In the genomic region with DNA sequence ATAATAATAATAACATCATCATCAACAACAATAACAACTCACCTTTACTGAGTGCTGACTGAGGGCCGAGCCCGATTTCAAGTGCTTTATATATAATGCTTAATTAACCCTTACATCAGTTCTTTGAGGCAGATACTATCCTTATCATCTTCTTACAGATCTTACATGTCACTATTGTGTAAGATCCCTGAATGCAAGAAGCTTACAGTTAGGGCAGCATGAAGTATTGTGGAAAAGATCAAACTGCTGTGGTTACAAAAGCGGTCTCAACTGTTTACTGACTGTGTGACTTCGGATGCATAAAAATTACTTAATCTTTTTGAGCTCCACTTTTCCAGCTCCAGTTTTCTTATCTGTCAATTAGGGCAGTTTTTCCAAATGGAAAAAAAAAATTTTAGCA, we compare ENCODE assay signal across 9 cellular contexts. TPM values are rescaled to one million over a fixed set of nuclear protein-coding genes. Genes with fewer than 3 reads are reported as not detected.
A peak's percentile ranks its signal among the peaks of the same experiment; 100 is the strongest.
DNase-seq lines count a peak whose midpoint lies in the region; ATAC-seq, FAIRE-seq and TF ChIP-seq lines count a peak whose summit lies in the region.
"Had no signal": no experiment of that assay in that cellular context is flagged by ENCODE, and none has a peak within 500 bp of the region (broad histone marks: within the 10 kb centered on the region; RNA-seq: fewer than 3 reads in every experiment).

No MANE protein-coding gene starts in this region.

- H3K36me3 Mint-ChIP-seq in brain = peaks cover 24% of the 10 kb centered on the region
- H3K36me3 Mint-ChIP-seq in naive thymus-derived CD8-positive, alpha-beta T cell = peaks cover 0 to 10% (median 0%) of the 10 kb centered on the region in 3 donors

- 63% methylated on average over 4 of the region's 4 CpGs for WGBS in A549 (ENCODE audit: missing lambda C conversion rate)

- peaks cover 29% of the 10 kb centered on the region for H3K4me1 ChIP-seq in A549

- FAIRE-seq in A549 (lab: Jason Lieb, UNC) = peak; percentile 73

- H3K4me3 Mint-ChIP-seq in brain = peak overlapping the region; percentile 41 to 71 (median 65)
- H3K4me3 Mint-ChIP-seq in naive thymus-derived CD8-positive, alpha-beta T cell = no peak overlapping the region

- H3K36me3 ChIP-seq in KOPT-K1 (ENCODE audit: insufficient read depth, low read length) = peaks cover 33% of the 10 kb centered on the region

- TF ChIP-seq RAD21 in A549 (conservative IDR thresholded peaks at IDR 0.05 in 1 of 2, IDR thresholded peaks at IDR 0.05 in 1 of 2) = no peak

- POLR2A ChIA-PET in A549 (lab: Yijun Ruan, JAX) = interaction anchor here (6.0 kb wide), 1 partner anchor 21 kb away, joined by 40 read pairs; the partner anchor contains the start of gene RPL27
- POLR2A ChIA-PET in naive thymus-derived CD8-positive, alpha-beta T cell (lab: Charles Lee) = interaction anchor here (0.6 to 3.7 kb wide), 6 partner anchors 8 to 37 kb away, joined by 3 to 12 read pairs (median 3); partner anchors contain the start of genes IFI35 and RPL27

- no peak for ATAC-seq in A549
- ATAC-seq in naive thymus-derived CD8-positive, alpha-beta T cell = peak; percentile 11 to 38

- H3K4me3 ChIP-seq in A549 = no peak overlapping the region

- TF ChIP-seq CTCF in A549 (IDR thresholded peaks at IDR 0.05) = no peak
- TF ChIP-seq CTCF in brain (conservative IDR thresholded peaks at IDR 0.05) = no peak

- H3K27ac ChIP-seq in A549 = no peak overlapping the region; a peak in 1 of 6 replicates
- H3K27ac ChIP-seq in KOPT-K1 (ENCODE audit: low read depth, low read length, poor library complexity, severe bottlenecking) = peak overlapping the region; percentile 70

- DNase-seq in A549 (ENCODE audit: low read depth in 1 of 2, low spot score in 1 of 2) = no peak
- peak in 2 of 10 donors; percentile 20 to 23 for DNase-seq in naive thymus-derived CD8-positive, alpha-beta T cell
- DNase-seq in NCI-H526 treated with DMSO at 0.1 percent for 48 hours (lab: John Stamatoyannopoulos, UW) = no peak
- DNase-seq in ureter (ENCODE audit: low spot score) = no peak
- no peak for DNase-seq in NCI-H2081 (lab: John Stamatoyannopoulos, UW)
- DNase-seq in DMS79 treated with DMSO at 0.1 percent for 48 hours (lab: John Stamatoyannopoulos, UW) = no peak

- H3K4me1 Mint-ChIP-seq in brain = peaks cover 48% of the 10 kb centered on the region
- H3K4me1 Mint-ChIP-seq in naive thymus-derived CD8-positive, alpha-beta T cell = peaks cover 19 to 47% (median 31%) of the 10 kb centered on the region in 4 donors

- CTCF ChIA-PET in A549 (lab: Yijun Ruan, JAX) = interaction anchor here (0.5 to 3.1 kb wide), 4 partner anchors 8 to 164 kb away, joined by 3 to 11 read pairs (median 4); partner anchors contain the start of gene RPL27

- peak overlapping the region in 3 of 5 experiments; percentile 35 to 92 (median 71) for H3K27ac Mint-ChIP-seq in brain
- H3K27ac Mint-ChIP-seq in naive thymus-derived CD8-positive, alpha-beta T cell = peak overlapping the region in 7 of 10 donors; percentile 3 to 84 (median 67)
- H3K27ac Mint-ChIP-seq: activated T-helper 2 cell treated with anti-CD3 and anti-CD28 coated beads, Interferon-gamma antibody, Interleukin-2, Interleukin-4, amounts not matched to agents 10 μg/mL and 5 μg/mL and 100 μg/mL, durations not matched to agents 14 hours and 24 hours and 36 hours had no signal

- TF ChIP-seq EP300 in A549 (IDR thresholded peaks at IDR 0.05) = no peak

- H3K27me3 Mint-ChIP-seq in brain = peaks cover 4% of the 10 kb centered on the region
- H3K27me3 Mint-ChIP-seq in naive thymus-derived CD8-positive, alpha-beta T cell = no peaks in the 10 kb centered on the region

- H3K9me3 ChIP-seq in A549 = no peaks in the 10 kb centered on the region
- H3K9me3 ChIP-seq in KOPT-K1 (ENCODE audit: insufficient read depth, low read length, poor library complexity, severe bottlenecking) = no peaks in the 10 kb centered on the region

- peak overlapping the region; percentile 98 for H3K4me2 ChIP-seq in A549

- peaks cover 0 to 3% (median 0%) of the 10 kb centered on the region in 5 experiments for H3K9me3 Mint-ChIP-seq in brain
- H3K9me3 Mint-ChIP-seq in naive thymus-derived CD8-positive, alpha-beta T cell = no peaks in the 10 kb centered on the region
- H3K9me3 Mint-ChIP-seq: activated T-helper 2 cell treated with anti-CD3 and anti-CD28 coated beads, Interferon-gamma antibody, Interleukin-2, Interleukin-4, amounts not matched to agents 10 μg/mL and 5 μg/mL and 100 μg/mL, durations not matched to agents 14 hours and 24 hours and 36 hours had no signal

- no peak for TF ChIP-seq POLR2A in A549 (IDR thresholded peaks at IDR 0.05; ENCODE audit: low read length)

TF ChIP-seq in A549, 52 proteins besides CTCF, POLR2A, EP300 and RAD21 (continues in another document):
- no peak for TF ChIP-seq ZC3H11A (IDR thresholded peaks at IDR 0.05)
- no peak for TF ChIP-seq EHMT2 (IDR thresholded peaks at IDR 0.05; ENCODE audit: low read depth)
- TF ChIP-seq EHF (CRISPR knock-in tag; IDR thresholded peaks at IDR 0.05) = no peak
- no peak for TF ChIP-seq NPAS2 (CRISPR knock-in tag; IDR thresholded peaks at IDR 0.05; ENCODE audit: borderline replicate concordance)
- TF ChIP-seq FOSB (CRISPR knock-in tag; IDR thresholded peaks at IDR 0.05) = no peak
- no peak for TF ChIP-seq CHD2 (IDR thresholded peaks at IDR 0.05; ENCODE audit: low read length, partially characterized antibody)
- TF ChIP-seq SREBF2 (IDR thresholded peaks at IDR 0.05) = no peak
- TF ChIP-seq RCOR1 (IDR thresholded peaks at IDR 0.05; ENCODE audit: low read depth, low read length) = no peak
- no peak for TF ChIP-seq PHF8 (IDR thresholded peaks at IDR 0.05; ENCODE audit: borderline replicate concordance, low read depth)
- no peak for TF ChIP-seq RNF2 (IDR thresholded peaks at IDR 0.05; ENCODE audit: borderline replicate concordance, low read depth)

RNA-seq across cellular contexts. Expression of gene VAT1, which starts 3.3 kb away (rescaled TPM):
- 167 and 169 TPM in 2 replicates for polyA plus RNA-seq in A549 (2011; rRNA removed)
- polyA plus RNA-seq in A549 (2012; cell fraction: cytosol; rRNA removed) = 104 and 139 TPM in 2 replicates
- 110 and 117 TPM in 2 replicates for polyA plus RNA-seq in A549 (2012; cell fraction: nucleus; rRNA removed)
- 117 to 153 TPM (median 149 TPM) in 3 replicates for polyA plus RNA-seq in A549 (2017; fragmentation: RNase III; extraction: RNeasy Plus Mini Kit Qiagen cat#74134 plus additional on column Dnase treatment)
- 299 and 364 TPM in 2 replicates for polyA minus RNA-seq in A549 (2011; rRNA and poly(A)+ RNA removed)
- 594 TPM for polyA plus RNA-seq in brain (ENCODE audit: insufficient read depth, low read depth, low replicate concordance)
- 10 to 100 TPM; 36.7 to 42.2 TPM for total RNA-seq in naive thymus-derived CD8-positive, alpha-beta T cell
- polyA plus RNA-seq in naive thymus-derived CD8-positive, alpha-beta T cell = 10 to 100 TPM; 24.7 to 33.9 (median 28.2) TPM
- total RNA-seq in ureter = 128 TPM

RNA-seq across cellular contexts. Expression of gene RND2, which starts 6.1 kb away (rescaled TPM):
- polyA plus RNA-seq in A549 (2011; rRNA removed) = 0.19 and 0.33 TPM in 2 replicates
- polyA plus RNA-seq in A549 (2012; cell fraction: cytosol; rRNA removed) = 0.19 and 0.21 TPM in 2 replicates
- polyA plus RNA-seq in A549 (2012; cell fraction: nucleus; rRNA removed) = 0.11 and 0.17 TPM in 2 replicates
- polyA plus RNA-seq in A549 (2017; fragmentation: RNase III; extraction: RNeasy Plus Mini Kit Qiagen cat#74134 plus additional on column Dnase treatment) = 0.14 to 0.37 TPM (median 0.28 TPM) in 3 replicates
- polyA minus RNA-seq in A549 (2011; rRNA and poly(A)+ RNA removed) = 0.44 TPM in 1 of 2 replicates, not detected in the other
- 30.3 TPM for polyA plus RNA-seq in brain (ENCODE audit: insufficient read depth, low read depth, low replicate concordance)
- total RNA-seq in naive thymus-derived CD8-positive, alpha-beta T cell = under 1 TPM in 1 of 2 experiments, not detected in 1; 0.16 TPM
- polyA plus RNA-seq in naive thymus-derived CD8-positive, alpha-beta T cell = under 1 TPM in 2 of 3 donors, not detected in 1; 0.08 to 0.09 TPM
- total RNA-seq in ureter = 3.0 TPM

RNA-seq across cellular contexts. Expression of gene IFI35, which starts 12.3 kb away (rescaled TPM):
- polyA plus RNA-seq in A549 (2011; rRNA removed) (20.2 and 21.3 TPM in 2 replicates), A549 (2017; fragmentation: RNase III; extraction: RNeasy Plus Mini Kit Qiagen cat#74134 plus additional on column Dnase treatment) (10.6 to 12.9 TPM (median 10.8 TPM) in 3 replicates), brain (ENCODE audit: insufficient read depth, low read depth, low replicate concordance) (15.5 TPM)
- polyA plus RNA-seq in A549 (2012; cell fraction: cytosol; rRNA removed) = 15.4 and 17.0 TPM in 2 replicates
- 21.1 and 22.2 TPM in 2 replicates for polyA plus RNA-seq in A549 (2012; cell fraction: nucleus; rRNA removed)
- polyA minus RNA-seq in A549 (2011; rRNA and poly(A)+ RNA removed) = 15.6 and 18.7 TPM in 2 replicates
- total RNA-seq in naive thymus-derived CD8-positive, alpha-beta T cell = 10 to 100 TPM; 35.7 to 39.1 TPM
- 10 to 100 TPM; 44.8 to 49.8 (median 47.2) TPM for polyA plus RNA-seq in naive thymus-derived CD8-positive, alpha-beta T cell
- total RNA-seq in ureter = 30.5 TPM

RNA-seq across cellular contexts. Expression of gene RPL27, which starts 20.7 kb away (rescaled TPM):
- polyA plus RNA-seq in A549 (2011; rRNA removed) = 5,588 and 5,746 TPM in 2 replicates
- 4,727 and 6,200 TPM in 2 replicates for polyA plus RNA-seq in A549 (2012; cell fraction: cytosol; rRNA removed)
- 1,193 and 1,398 TPM in 2 replicates for polyA plus RNA-seq in A549 (2012; cell fraction: nucleus; rRNA removed)
- polyA plus RNA-seq in A549 (2017; fragmentation: RNase III; extraction: RNeasy Plus Mini Kit Qiagen cat#74134 plus additional on column Dnase treatment) = 2,894 to 2,977 TPM (median 2,925 TPM) in 3 replicates
- 2,117 and 2,446 TPM in 2 replicates for polyA minus RNA-seq in A549 (2011; rRNA and poly(A)+ RNA removed)
- polyA plus RNA-seq in brain (ENCODE audit: insufficient read depth, low read depth, low replicate concordance) = 3,023 TPM
- total RNA-seq in naive thymus-derived CD8-positive, alpha-beta T cell = 1,000 to 10,000 TPM; 1,609 to 1,640 TPM
- polyA plus RNA-seq in naive thymus-derived CD8-positive, alpha-beta T cell = 1,000 to 10,000 TPM; 2,416 to 2,846 (median 2,434) TPM
- total RNA-seq in ureter = 1,133 TPM

RNA-seq across cellular contexts. Expression of gene RUNDC1, which starts 38.6 kb away (rescaled TPM):
- polyA plus RNA-seq in A549 (2011; rRNA removed) (19.1 and 21.4 TPM in 2 replicates), A549 (2017; fragmentation: RNase III; extraction: RNeasy Plus Mini Kit Qiagen cat#74134 plus additional on column Dnase treatment) (18.7 to 19.7 TPM (median 19.5 TPM) in 3 replicates), brain (ENCODE audit: insufficient read depth, low read depth, low replicate concordance) (16.7 TPM)
- 14.1 and 14.7 TPM in 2 replicates for polyA plus RNA-seq in A549 (2012; cell fraction: cytosol; rRNA removed)
- polyA plus RNA-seq in A549 (2012; cell fraction: nucleus; rRNA removed) = 17.2 and 17.3 TPM in 2 replicates
- polyA minus RNA-seq in A549 (2011; rRNA and poly(A)+ RNA removed) = 18.3 TPM in 2 replicates
- total RNA-seq in naive thymus-derived CD8-positive, alpha-beta T cell = 10 to 100 TPM; 18.6 to 18.8 TPM
- polyA plus RNA-seq in naive thymus-derived CD8-positive, alpha-beta T cell = 10 to 100 TPM; 11.8 to 15.9 (median 14.6) TPM
- 24.7 TPM for total RNA-seq in ureter

Comparison
In these comparisons a context has a peak if more than half of its experiments do, and no peak if none do; other contexts are left out.
1. ATAC-seq: peak in naive thymus-derived CD8-positive, alpha-beta T cell (2 of 2); none in A549 (0 of 2).
2. H3K4me3 Mint-ChIP-seq: peak in brain (5 of 5); none in naive thymus-derived CD8-positive, alpha-beta T cell (0 of 10).
3. RNA of gene RND2, which starts 6.1 kb away (polyA plus RNA-seq): 30.3 TPM in brain (single experiment); 0.11 to 0.37 TPM in A549 and 0.08 to 0.09 TPM in naive thymus-derived CD8-positive, alpha-beta T cell; every median in the first group is over 10 times any median in the second.